ENCODE assay signal across 7 cellular contexts in genomic region chr11:107136892-107137291, GRCh38.
"Had no signal": no experiment of that assay in that cellular context is flagged by ENCODE, and none has a peak within 500 bp of the region (broad histone marks: within the 10 kb centered on the region; RNA-seq: fewer than 3 reads in every experiment).

No MANE protein-coding gene starts in this region.

- H3K4me2 ChIP-seq: KMS-11 had no signal

- H3K4me3 ChIP-seq: K562 had no signal

- H3K9ac ChIP-seq: KMS-11 had no signal

- FAIRE-seq: HTR-8/SVneo, K562 had no signal

- H3K27ac ChIP-seq: HL-60, KMS-11 had no signal

- DNase-seq: IMR-90, KBM-7, KG1 had no signal

- ATAC-seq: K562 had no signal
